In the genomic region with DNA sequence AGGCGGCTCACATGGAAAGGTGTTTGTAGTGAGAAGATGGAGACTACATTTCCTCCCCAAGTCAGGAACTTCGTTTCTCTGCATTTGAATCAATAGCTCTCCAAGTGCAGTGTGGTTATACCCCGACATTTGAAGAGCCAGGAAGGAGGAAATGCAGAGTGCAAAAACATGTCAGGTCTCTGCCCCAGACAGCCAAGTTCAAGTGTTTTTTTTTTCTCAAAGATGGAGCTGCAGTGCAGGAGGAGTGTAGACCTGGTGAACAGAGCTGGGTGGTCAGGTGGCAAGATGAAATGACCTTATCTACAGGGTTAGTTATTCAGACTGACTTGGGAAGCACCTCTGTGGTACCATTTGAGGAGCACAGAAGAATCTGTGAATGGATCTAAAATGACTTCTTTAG, we compare ENCODE assay signal across 10 cellular contexts. TPM values are rescaled to one million over a fixed set of nuclear protein-coding genes. Genes with fewer than 3 reads are reported as not detected.
A peak's percentile ranks its signal among the peaks of the same experiment; 100 is the strongest.
DNase-seq lines count a peak whose midpoint lies in the region; ATAC-seq and TF ChIP-seq lines count a peak whose summit lies in the region.
"Had no signal": no experiment of that assay in that cellular context is flagged by ENCODE, and none has a peak within 500 bp of the region (broad histone marks: within the 10 kb centered on the region; RNA-seq: fewer than 3 reads in every experiment).

No MANE protein-coding gene starts in this region.

- H2AK5ac ChIP-seq in IMR-90 (ENCODE audit: low read depth, low read length), result peak overlapping the region; percentile 66; the same call in 1 of the 2 replicates

- no TSS peak for BruUV-seq in IMR-90 (replicated peaks; lab: Mats Ljungman, UMichigan)

- H3K79me2 ChIP-seq in GM23248 (ENCODE audit: insufficient read depth), result peaks cover 98% of the 10 kb centered on the region

- H4K5ac ChIP-seq in IMR-90 (ENCODE audit: low read depth, low read length), result no peak overlapping the region

- H3K4me1 ChIP-seq in IMR-90 (ENCODE audit: control insufficient read depth, insufficient read depth, low read length), result peaks cover 24% of the 10 kb centered on the region
- H3K4me1 ChIP-seq in psoas muscle, result peaks cover 83% of the 10 kb centered on the region
- H3K4me1 ChIP-seq in GM23248 (ENCODE audit: insufficient read depth), result peaks cover 17% of the 10 kb centered on the region

- no peak overlapping the region for H4K91ac ChIP-seq in IMR-90 (ENCODE audit: insufficient read depth, low read depth, low read length)

- TF ChIP-seq RAD21 in IMR-90 (IDR thresholded peaks at IDR 0.05; ENCODE audit: low read length), result no peak

- peak overlapping the region; percentile 30 for H3K27ac ChIP-seq in CD4-positive, alpha-beta T cell (ENCODE audit: low read depth, low read length)
- no peak overlapping the region for H3K27ac ChIP-seq in IMR-90 (ENCODE audit: insufficient read depth, low read length)
- peak overlapping the region; percentile 97 for H3K27ac ChIP-seq in psoas muscle
- no peak overlapping the region for H3K27ac ChIP-seq in GM23248

- WGBS in IMR-90 (ENCODE audit: extremely low coverage in 2 of 2, insufficient read length in 1 of 2), 2 experiments, result 63% methylated on average over 2 of the region's 3 CpGs; no CpG with 5 or more reads in 1 of the 2 experiments
- 41 to 60% (median 44%) methylated on average over 3 of the region's 3 CpGs for WGBS in psoas muscle, 3 donors
- 81 to 84% methylated on average over 3 of the region's 3 CpGs for WGBS in GM23248 (ENCODE audit: low coverage in 1 of 2, low lambda C conversion rate in 2 of 2, missing lambda C conversion rate in 2 of 2), 2 experiments

- H3K9me1 ChIP-seq in IMR-90 (ENCODE audit: insufficient read depth, low read length), result peaks cover 28% of the 10 kb centered on the region

- H2BK15ac ChIP-seq in IMR-90 (ENCODE audit: low read depth, low read length), result no peak overlapping the region

- H3K36me3 Mint-ChIP-seq in CD4-positive, alpha-beta T cell (ENCODE audit: low read depth), result no peaks in the 10 kb centered on the region
- H3K36me3 Mint-ChIP-seq in activated naive CD8-positive, alpha-beta T cell treated with anti-CD3 and anti-CD28 coated beads, Interleukin-2, amount 10 ng/mL, durations not matched to agents 7 days and 5 days, result peaks cover 9% of the 10 kb centered on the region

- peak overlapping the region; percentile 78 for H2AK9ac ChIP-seq in IMR-90 (replicated peaks; ENCODE audit: low read depth, low read length, poor library complexity)

- H3K23ac ChIP-seq in IMR-90 (ENCODE audit: low read depth, low read length), result no peak overlapping the region

- peaks cover 75% of the 10 kb centered on the region for H3K4me1 Mint-ChIP-seq in CD4-positive, alpha-beta T cell (ENCODE audit: low read depth)
- H3K4me1 Mint-ChIP-seq in activated naive CD8-positive, alpha-beta T cell treated with anti-CD3 and anti-CD28 coated beads, Interleukin-2, amount 10 ng/mL, durations not matched to agents 7 days and 5 days, result peaks cover 50% of the 10 kb centered on the region

- dilution Hi-C loops in IMR-90 (cut with HindIII; ENCODE audit: low sequenced_read_pairs, unreplicated experiment), result no loop called here

- H2AFZ ChIP-seq in IMR-90 (replicated peaks; ENCODE audit: low read length, poor library complexity) (peak overlapping the region; percentile 14), GM23248 (no peak overlapping the region)

- no peak overlapping the region for H2BK5ac ChIP-seq in IMR-90 (ENCODE audit: low read depth, low read length, poor library complexity, severe bottlenecking)

- H3K27me3 Mint-ChIP-seq in CD4-positive, alpha-beta T cell, result no peaks in the 10 kb centered on the region
- H3K27me3 Mint-ChIP-seq in activated naive CD8-positive, alpha-beta T cell treated with anti-CD3 and anti-CD28 coated beads, Interleukin-2, amount 10 ng/mL, durations not matched to agents 7 days and 5 days, result no peaks in the 10 kb centered on the region

- H3K4me2 ChIP-seq in IMR-90 (ENCODE audit: low read depth, low read length), result no peak overlapping the region
- no peak overlapping the region for H3K4me2 ChIP-seq in GM23248 (ENCODE audit: unreplicated experiment)

- CTCF ChIA-PET in CD4-positive, alpha-beta T cell (lab: Charles Lee), result interaction anchor here (1.2 to 2.5 kb wide), 4 partner anchors 9 to 45 kb away, joined by 3 to 10 read pairs (median 8); no protein-coding TSS in a partner anchor
- CTCF ChIA-PET in IMR-90 (lab: Yijun Ruan, JAX), result no interaction called here

- in situ Hi-C loops in IMR-90 (cut with MboI; ENCODE audit: low sequenced_read_pairs) (no loop called here), GM23248 (cut with MboI) (no loop called here)

- H3K9ac ChIP-seq in IMR-90 (ENCODE audit: low read depth, low read length), result no peak overlapping the region
- H3K9ac ChIP-seq in GM23248, result no peak overlapping the region

- 0 out of 2 replicates have a peak overlapping the region, but pooled peaks have one; percentile 4 for H3K56ac ChIP-seq in IMR-90 (ENCODE audit: extremely low read depth, insufficient read depth, low read length)

- TF ChIP-seq POLR2A in IMR-90 (IDR thresholded peaks at IDR 0.05; ENCODE audit: low read depth, low read length), result no peak

- no peak overlapping the region for H2BK20ac ChIP-seq in IMR-90 (ENCODE audit: low read depth, low read length)

- peaks cover 54% of the 10 kb centered on the region for H4K20me1 ChIP-seq in IMR-90 (ENCODE audit: insufficient read depth, low read length)
- no peaks in the 10 kb centered on the region for H4K20me1 ChIP-seq in GM23248 (ENCODE audit: insufficient read depth)

- H4K8ac ChIP-seq in IMR-90 (ENCODE audit: low read depth in 2 of 2, low read length in 2 of 2), result peak overlapping the region in 1 of 2 experiments; percentile 21; a peak in 1 of 4 replicates

- no peak overlapping the region for H3K4ac ChIP-seq in IMR-90 (ENCODE audit: low read depth, low read length)

- peak overlapping the region; percentile 87 for H3K27ac Mint-ChIP-seq in CD4-positive, alpha-beta T cell
- peak overlapping the region; percentile 85 for H3K27ac Mint-ChIP-seq in activated naive CD8-positive, alpha-beta T cell treated with anti-CD3 and anti-CD28 coated beads, Interleukin-2, amount 10 ng/mL, durations not matched to agents 7 days and 5 days

- H3K27me3 ChIP-seq in CD4-positive, alpha-beta T cell (ENCODE audit: control insufficient read depth, insufficient read depth, low read length), result no peaks in the 10 kb centered on the region
- H3K27me3 ChIP-seq in IMR-90 (ENCODE audit: control insufficient read depth, insufficient read depth, low read length) (no peaks in the 10 kb centered on the region), psoas muscle (ENCODE audit: insufficient read depth in 3 of 3, low read length in 2 of 3) (no peaks in the 10 kb centered on the region), GM23248 (replicated peaks; ENCODE audit: insufficient read depth) (no peaks in the 10 kb centered on the region)
- H3K27me3 ChIP-seq: MG63 had no signal

- H3K79me1 ChIP-seq in IMR-90 (ENCODE audit: low read depth in 1 of 2, low read length in 2 of 2), result peaks cover 32 to 71% of the 10 kb centered on the region in 2 experiments

- no peaks in the 10 kb centered on the region; the same call in 1 of the 2 replicates for H3F3A ChIP-seq in GM23248 (ENCODE audit: insufficient read depth)

- no peak for DNase-seq in CD4-positive, alpha-beta T cell
- no peak for DNase-seq in IMR-90
- DNase-seq in activated naive CD8-positive, alpha-beta T cell treated with anti-CD3 and anti-CD28 coated beads, Interleukin-2, amount 10 ng/mL, durations not matched to agents 7 days and 5 days, result no peak
- no peak for DNase-seq in psoas muscle
- DNase-seq in effector CD8-positive, alpha-beta T cell (lab: John Stamatoyannopoulos, UW), result no peak
- DNase-seq in stimulated activated CD4-positive, alpha-beta T cell treated with anti-CD3 and anti-CD28 coated beads, Interleukin-4, amount 100 ng/mL, for 1 hour, result no peak
- no peak for DNase-seq in GM23248
- DNase-seq in effector CD4-positive, alpha-beta T cell, result no peak
- DNase-seq: kidney glomerular epithelial cell, MG63 had no signal

- ATAC-seq in CD4-positive, alpha-beta T cell (ENCODE audit: poor library complexity), result peak; percentile 70
- no peak for ATAC-seq in IMR-90 (ENCODE audit: low read depth)
- peak; percentile 47 for ATAC-seq in activated naive CD8-positive, alpha-beta T cell treated with anti-CD3 and anti-CD28 coated beads, Interleukin-2, amount 10 ng/mL, durations not matched to agents 7 days and 5 days (ENCODE audit: low read depth)
- no peak for ATAC-seq in psoas muscle

- no peak overlapping the region for H2BK120ac ChIP-seq in IMR-90 (ENCODE audit: low read depth, low read length)

- POLR2A ChIA-PET in CD4-positive, alpha-beta T cell (lab: Charles Lee), result interaction anchor here (0.8 to 9.3 kb wide), 6 partner anchors 9 to 298 kb away, joined by 3 to 110 read pairs (median 5); a partner anchor contains a TSS
- POLR2A ChIA-PET in IMR-90 (lab: Charles Lee; ENCODE audit: unreplicated experiment), result no interaction called here
- POLR2A ChIA-PET in activated naive CD8-positive, alpha-beta T cell treated with anti-CD3 and anti-CD28 coated beads, Interleukin-2, amount 10 ng/mL, durations not matched to agents 7 days and 5 days (lab: Charles Lee), result interaction anchor here (6.0 to 7.1 kb wide), 2 partner anchors 13 to 19 kb away, joined by 44 to 67 read pairs; a partner anchor contains a TSS

- no peak overlapping the region for H3K18ac ChIP-seq in IMR-90 (ENCODE audit: low read depth, low read length)

- H3K9me3 ChIP-seq in CD4-positive, alpha-beta T cell (ENCODE audit: control insufficient read depth, low read length), result no peaks in the 10 kb centered on the region
- H3K9me3 ChIP-seq in IMR-90 (ENCODE audit: control insufficient read depth, insufficient read depth, low read length), result no peaks in the 10 kb centered on the region
- H3K9me3 ChIP-seq in psoas muscle, result no peaks in the 10 kb centered on the region
- H3K9me3 ChIP-seq in GM23248 (ENCODE audit: low read depth), result no peaks in the 10 kb centered on the region
- H3K9me3 ChIP-seq: MG63 had no signal

- H3K14ac ChIP-seq in IMR-90 (replicated peaks; ENCODE audit: low read depth, low read length), result no peak overlapping the region

- intact Hi-C loops in CD4-positive, alpha-beta T cell (cut with DNase I, micrococcal nuclease), result loop anchor here in 1 of 2 experiments (2.0 kb wide), 1 partner anchor 17 kb away; no protein-coding TSS in a partner anchor
- intact Hi-C loops in IMR-90 (cut with micrococcal nuclease), result loop anchor here (2.0 kb wide), 1 partner anchor 37 kb away; no protein-coding TSS in a partner anchor
- intact Hi-C loops in psoas muscle (cut with DNase I), result no loop called here

- H3K4me3 ChIP-seq in IMR-90 (ENCODE audit: insufficient read depth, low read depth, low read length) (no peak overlapping the region), psoas muscle (peak overlapping the region; percentile 4), GM23248 (no peak overlapping the region)
- H3K4me3 ChIP-seq: MG63 had no signal

- no peaks in the 10 kb centered on the region for H3K9me2 ChIP-seq in GM23248 (ENCODE audit: insufficient read depth)

- H3K36me3 ChIP-seq in IMR-90 (ENCODE audit: control insufficient read depth, insufficient read depth, low read length) (peaks cover 2% of the 10 kb centered on the region; the same call in 1 of the 2 replicates), psoas muscle (ENCODE audit: insufficient read depth in 1 of 2, low read depth in 1 of 2) (no peaks in the 10 kb centered on the region), GM23248 (ENCODE audit: low read depth) (no peaks in the 10 kb centered on the region)

- no peak for TF ChIP-seq CTCF in CD4-positive, alpha-beta T cell (IDR thresholded peaks at IDR 0.05)
- TF ChIP-seq CTCF in IMR-90 (conservative IDR thresholded peaks at IDR 0.05; ENCODE audit: low read depth, low read length) (no peak), psoas muscle (IDR thresholded peaks at IDR 0.05) (no peak)

- peak overlapping the region; percentile 79 for H3K4me3 Mint-ChIP-seq in CD4-positive, alpha-beta T cell
- H3K4me3 Mint-ChIP-seq in activated naive CD8-positive, alpha-beta T cell treated with anti-CD3 and anti-CD28 coated beads, Interleukin-2, amount 10 ng/mL, durations not matched to agents 7 days and 5 days, result peak overlapping the region; percentile 79

- no peaks in the 10 kb centered on the region for H3K9me3 Mint-ChIP-seq in CD4-positive, alpha-beta T cell
- no peaks in the 10 kb centered on the region for H3K9me3 Mint-ChIP-seq in activated naive CD8-positive, alpha-beta T cell treated with anti-CD3 and anti-CD28 coated beads, Interleukin-2, amount 10 ng/mL, durations not matched to agents 7 days and 5 days

RNA-seq across cellular contexts. Expression of a gene that starts 21.3 kb away (rescaled TPM):
- 10 to 100 TPM; 98.0 to 99.3 TPM for total RNA-seq in CD4-positive, alpha-beta T cell
- 2.7 and 3.1 TPM in 2 replicates for total RNA-seq in IMR-90 (2012; rRNA removed)
- 9.5 and 10.8 TPM in 2 replicates for polyA plus RNA-seq in IMR-90 (2012; rRNA removed)
- polyA plus RNA-seq in IMR-90 (2012; cell fraction: cytosol; rRNA removed), result 5.9 and 8.8 TPM in 2 replicates
- 29.1 and 35.2 TPM in 2 replicates for polyA plus RNA-seq in IMR-90 (2012; cell fraction: nucleus; rRNA removed; ENCODE audit: low replicate concordance)
- total RNA-seq in activated naive CD8-positive, alpha-beta T cell treated with anti-CD3 and anti-CD28 coated beads, Interleukin-2, amount 10 ng/mL, durations not matched to agents 7 days and 5 days, result 10 to 100 TPM; 61.0 to 61.7 TPM
- 100 to 1,000 TPM; 114 to 184 (median 137) TPM for total RNA-seq in psoas muscle
- polyA plus RNA-seq in psoas muscle, result 100 to 1,000 TPM in 1 of 3 donors, 10 to 100 TPM in 2; 50.9 to 114 (median 55.0) TPM
- total RNA-seq in GM23248 (2014; rRNA removed; shearing (Covaris generic)), result 6.4 and 7.1 TPM in 2 replicates
- 7.4 and 7.5 TPM in 2 replicates for polyA plus RNA-seq in GM23248 (2016; fragmentation: Nextera tagmentation; extraction: Ambion mirVana)

Comparison
In these comparisons a context has a peak if more than half of its experiments do, and no peak if none do; other contexts are left out.
1. ATAC-seq: peak in CD4-positive, alpha-beta T cell (single experiment) and activated naive CD8-positive, alpha-beta T cell treated with anti-CD3 and anti-CD28 coated beads, Interleukin-2, amount 10 ng/mL, durations not matched to agents 7 days and 5 days (single experiment); none in IMR-90 (single experiment) and psoas muscle (0 of 4).
2. H3K27ac ChIP-seq: peak in CD4-positive, alpha-beta T cell (single experiment) and psoas muscle (single experiment); none in IMR-90 (single experiment) and GM23248 (single experiment).